10 cellular contexts compared by ENCODE assay signal in the genomic region with DNA sequence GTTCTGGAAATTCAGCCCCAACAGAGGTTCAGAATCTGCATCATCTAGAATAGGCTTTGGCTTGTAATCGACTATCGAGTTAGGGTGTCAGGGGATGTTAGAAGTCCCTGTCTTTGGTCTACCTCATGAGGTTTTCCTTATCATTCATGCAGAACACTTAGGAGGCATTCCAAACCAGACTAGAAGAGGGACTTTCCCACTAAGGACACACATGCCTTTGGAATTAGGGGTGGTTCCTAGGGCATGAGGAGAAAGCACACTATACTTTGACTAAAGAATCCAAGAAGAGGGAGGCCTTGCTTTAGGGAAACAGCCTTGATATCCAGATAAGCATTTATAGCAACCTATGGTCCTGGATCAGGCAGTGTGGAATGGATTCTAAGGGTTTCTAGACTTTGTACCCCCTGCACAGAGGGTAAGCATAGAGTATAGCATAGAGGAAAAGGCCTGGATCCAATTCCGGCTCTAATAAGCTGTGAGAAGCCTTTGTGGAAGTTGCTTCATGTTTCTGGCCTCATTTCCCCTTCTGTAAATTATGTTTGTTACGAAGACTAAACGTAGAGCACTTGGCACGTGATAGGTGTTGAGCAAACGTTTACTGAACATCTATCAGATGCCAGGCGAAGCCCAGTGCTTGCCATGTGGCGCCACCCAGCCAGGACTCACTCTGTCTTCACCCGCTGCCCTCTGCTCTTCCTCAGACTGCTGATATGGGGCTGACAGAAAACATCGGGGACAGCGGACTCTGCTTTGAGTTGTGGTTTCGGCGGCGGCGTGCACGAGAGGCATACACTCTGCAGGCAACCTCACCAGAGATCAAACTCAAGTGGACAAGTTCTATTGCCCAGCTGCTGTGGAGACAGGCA. TPM values are rescaled to one million over a fixed set of nuclear protein-coding genes. Genes with fewer than 3 reads are reported as not detected.
DNase-seq lines count a peak whose midpoint lies in the region; ATAC-seq and TF ChIP-seq lines count a peak whose summit lies in the region.
"Had no signal": no experiment of that assay in that cellular context is flagged by ENCODE, and none has a peak within 500 bp of the region (broad histone marks: within the 10 kb centered on the region; RNA-seq: fewer than 3 reads in every experiment).

No MANE protein-coding gene starts in this region.

- no peak overlapping the region for H3K4me3 Mint-ChIP-seq in T-helper 2 cell treated with Interferon-gamma antibody and Interleukin-4, amounts not matched to agents 5 μg/mL and 100 μg/mL, for 36 hours

- H3K4me1 Mint-ChIP-seq in T-helper 2 cell treated with Interferon-gamma antibody and Interleukin-4, amounts not matched to agents 5 μg/mL and 100 μg/mL, for 36 hours (ENCODE audit: low read depth): peaks cover 17% of the 10 kb centered on the region

- H3K36me3 ChIP-seq in breast epithelium (peaks cover 6% of the 10 kb centered on the region), left lung (peaks cover 0 to 79% of the 10 kb centered on the region in 2 donors), upper lobe of left lung (peaks cover 7 to 89% (median 38%) of the 10 kb centered on the region in 4 donors)

- H3K4me1 ChIP-seq in breast epithelium: no peaks in the 10 kb centered on the region
- H3K4me1 ChIP-seq in left lung: peaks cover 8 to 51% of the 10 kb centered on the region in 2 donors
- peaks cover 10 to 24% (median 21%) of the 10 kb centered on the region in 4 donors for H3K4me1 ChIP-seq in upper lobe of left lung

- 53 to 68% methylated on average over 17 of the region's 17 CpGs for WGBS in upper lobe of left lung, 2 donors

- no peak for TF ChIP-seq POLR2A in breast epithelium (IDR thresholded peaks at IDR 0.05)
- TF ChIP-seq POLR2A in upper lobe of left lung (IDR thresholded peaks at IDR 0.05): no peak

- peak overlapping the region; percentile 60 for H3K27ac Mint-ChIP-seq in T-helper 2 cell treated with Interferon-gamma antibody and Interleukin-4, amounts not matched to agents 5 μg/mL and 100 μg/mL, for 36 hours

- H3K9me3 ChIP-seq in breast epithelium (no peaks in the 10 kb centered on the region), left lung (no peaks in the 10 kb centered on the region), upper lobe of left lung (no peaks in the 10 kb centered on the region)

- intact Hi-C loops in breast epithelium (cut with DNase I; ENCODE audit: low total_unique reads): no loop called here
- intact Hi-C loops in left lung (cut with DNase I): no loop called here

- TF ChIP-seq CTCF in breast epithelium (IDR thresholded peaks at IDR 0.05) (no peak), left lung (IDR thresholded peaks at IDR 0.05) (no peak), upper lobe of left lung (IDR thresholded peaks at IDR 0.05) (no peak)

- H3K27me3 Mint-ChIP-seq in T-helper 2 cell treated with Interferon-gamma antibody and Interleukin-4, amounts not matched to agents 5 μg/mL and 100 μg/mL, for 36 hours (ENCODE audit: low read depth): no peaks in the 10 kb centered on the region

- H3K36me3 Mint-ChIP-seq in T-helper 2 cell treated with Interferon-gamma antibody and Interleukin-4, amounts not matched to agents 5 μg/mL and 100 μg/mL, for 36 hours (ENCODE audit: low read depth): no peaks in the 10 kb centered on the region

- ATAC-seq in left lung: peak; percentile 60
- peak; percentile 21 to 48 for ATAC-seq in upper lobe of left lung (ENCODE audit: low FRiP score in 2 of 2)
- no peak for ATAC-seq in GM18520 (IDR thresholded peaks at IDR 0.05; ENCODE audit: unreplicated experiment)

- no peaks in the 10 kb centered on the region for H3K9me3 Mint-ChIP-seq in T-helper 2 cell treated with Interferon-gamma antibody and Interleukin-4, amounts not matched to agents 5 μg/mL and 100 μg/mL, for 36 hours

- H3K4me3 ChIP-seq in breast epithelium: no peak overlapping the region
- H3K4me3 ChIP-seq in left lung: no peak overlapping the region
- no peak overlapping the region for H3K4me3 ChIP-seq in upper lobe of left lung

- DNase-seq in T-helper 2 cell treated with Interferon-gamma antibody and Interleukin-4, amounts not matched to agents 5 μg/mL and 100 μg/mL, for 36 hours (ENCODE audit: low spot score): no peak
- DNase-seq in T-helper 2 cell: no peak
- DNase-seq in breast epithelium (ENCODE audit: low spot score in 2 of 2): no peak
- DNase-seq in left lung: peak in 1 of 2 donors; percentile 81
- peak; percentile 56 to 87 for DNase-seq in upper lobe of left lung
- no peak for DNase-seq in activated CD4-positive, alpha-beta T cell treated with anti-CD3 and anti-CD28 coated beads for 1 hour
- DNase-seq in activated effector memory CD4-positive, alpha-beta T cell treated with Interleukin-2 at 50 U/mL for 16 hours: no peak
- DNase-seq: Kasumi-1 had no signal

- H3K27ac ChIP-seq in breast epithelium: peak overlapping the region; percentile 34 to 45
- peak overlapping the region in 1 of 2 donors; percentile 86 for H3K27ac ChIP-seq in left lung
- peak overlapping the region; percentile 57 to 75 (median 72) for H3K27ac ChIP-seq in upper lobe of left lung

- no peaks in the 10 kb centered on the region for H3K27me3 ChIP-seq in breast epithelium
- no peaks in the 10 kb centered on the region for H3K27me3 ChIP-seq in left lung
- H3K27me3 ChIP-seq in upper lobe of left lung: no peaks in the 10 kb centered on the region

- TF ChIP-seq EP300 in upper lobe of left lung (IDR thresholded peaks at IDR 0.05): no peak

RNA-seq across cellular contexts. Expression of gene ZNF219, which starts 13.2 kb away (rescaled TPM):
- 10 to 100 TPM; 32.4 to 62.2 (median 32.8) TPM for total RNA-seq in breast epithelium
- 10 to 100 TPM; 33.7 to 40.8 TPM for total RNA-seq in left lung
- 10 to 100 TPM; 46.1 to 97.5 (median 56.3) TPM for total RNA-seq in upper lobe of left lung

RNA-seq across cellular contexts. Expression of gene ARHGEF40, which starts 15.1 kb away (rescaled TPM):
- total RNA-seq in breast epithelium: 10 to 100 TPM; 33.7 to 51.4 (median 40.6) TPM
- total RNA-seq in left lung: 10 to 100 TPM; 34.7 to 41.5 TPM
- 10 to 100 TPM; 24.8 to 74.4 (median 36.0) TPM for total RNA-seq in upper lobe of left lung

RNA-seq across cellular contexts. Expression of gene TMEM253, which starts 15.6 kb away (rescaled TPM):
- total RNA-seq in breast epithelium (1 to 10 TPM in 1 of 3 donors, under 1 TPM in 2; 0.44 to 1.3 (median 0.98) TPM), left lung (under 1 TPM; 0.58 to 0.85 TPM), upper lobe of left lung (1 to 10 TPM in 2 of 6 donors, under 1 TPM in 1, not detected in 3; 0.94 to 3.4 (median 1.4) TPM)

RNA-seq across cellular contexts. Expression of gene RNASE8, which starts 27.6 kb away (rescaled TPM):
- total RNA-seq in breast epithelium: not detected
- total RNA-seq in left lung: not detected
- total RNA-seq in upper lobe of left lung: not detected
- total RNA-seq: myocyte had no signal

RNA-seq across cellular contexts. Expression of gene RNASE7, which starts 43.1 kb away (rescaled TPM):
- total RNA-seq in breast epithelium: 1 to 10 TPM in 2 of 3 donors, not detected in 1; 1.6 to 3.1 TPM
- not detected for total RNA-seq in left lung
- total RNA-seq in upper lobe of left lung: not detected
- total RNA-seq: myocyte had no signal

Comparison
In these comparisons a context has a peak if more than half of its experiments do, and no peak if none do; other contexts are left out.
1. DNase-seq: peak in upper lobe of left lung (2 of 2); none in T-helper 2 cell treated with Interferon-gamma antibody and Interleukin-4, amounts not matched to agents 5 μg/mL and 100 μg/mL, for 36 hours (single experiment), T-helper 2 cell (0 of 5), breast epithelium (0 of 2), activated CD4-positive, alpha-beta T cell treated with anti-CD3 and anti-CD28 coated beads for 1 hour (single experiment) and activated effector memory CD4-positive, alpha-beta T cell treated with Interleukin-2 at 50 U/mL for 16 hours (single experiment).